ENCODE assay signal across 25 cellular contexts in genomic region chr9:21871256-21871975, GRCh38.
DNase-seq lines count a peak whose midpoint lies in the region; ATAC-seq, FAIRE-seq and TF ChIP-seq lines count a peak whose summit lies in the region.
"Had no signal": no experiment of that assay in that cellular context is flagged by ENCODE, and none has a peak within 500 bp of the region (broad histone marks: within the 10 kb centered on the region; RNA-seq: fewer than 3 reads in every experiment).

No MANE protein-coding gene starts in this region.

- H3K36me3 Mint-ChIP-seq in T-helper 1 cell treated with Interleukin-12 subunit alpha and Interleukin-12 subunit beta and Interleukin-4 antibody, amounts not matched to agents 30 μg/mL and 1 μg/mL, for 36 hours (ENCODE audit: low read depth): peaks cover 10% of the 10 kb centered on the region

- no peaks in the 10 kb centered on the region for H3K27me3 Mint-ChIP-seq in T-helper 1 cell treated with Interleukin-12 subunit alpha and Interleukin-12 subunit beta and Interleukin-4 antibody, amounts not matched to agents 30 μg/mL and 1 μg/mL, for 36 hours (ENCODE audit: low read depth)
- H3K27me3 Mint-ChIP-seq: CD8-positive, alpha-beta memory T cell had no signal

- no peak overlapping the region for H2AFZ ChIP-seq in endothelial cell of umbilical vein (ENCODE audit: low read depth, low read length)

- FAIRE-seq in RCC 7860 (lab: Jason Lieb, UNC): no peak
- peak; percentile 21 for FAIRE-seq in endothelial cell of umbilical vein (lab: Jason Lieb, UNC)
- FAIRE-seq: D721Med, H54, HTR-8/SVneo had no signal

- no peak overlapping the region for H3K4me3 ChIP-seq in endothelial cell of umbilical vein (replicated peaks in 1 of 3; ENCODE audit: insufficient read depth in 1 of 3, low read depth in 1 of 3, low read length in 3 of 3)
- H3K4me3 ChIP-seq: SK-N-MC had no signal

- peak overlapping the region; percentile 11 for H3K27ac Mint-ChIP-seq in T-helper 1 cell treated with Interleukin-12 subunit alpha and Interleukin-12 subunit beta and Interleukin-4 antibody, amounts not matched to agents 30 μg/mL and 1 μg/mL, for 36 hours

- H4K20me1 ChIP-seq in endothelial cell of umbilical vein (replicated peaks; ENCODE audit: control insufficient read depth, extremely low read depth, insufficient read depth, low read length): no peaks in the 10 kb centered on the region

- peaks cover 0 to 2% of the 10 kb centered on the region in 2 experiments for H3K36me3 ChIP-seq in endothelial cell of umbilical vein (ENCODE audit: control insufficient read depth in 2 of 2, extremely low read depth in 1 of 2, insufficient read depth in 2 of 2, low read length in 2 of 2)

- BruUV-seq in endothelial cell of umbilical vein (replicated peaks; lab: Mats Ljungman, UMichigan): TSS peak; percentile 81

- TF ChIP-seq CTCF in endothelial cell of umbilical vein (IDR thresholded peaks at IDR 0.05; ENCODE audit: extremely low read depth in 1 of 2, insufficient read depth in 1 of 2, low read depth in 1 of 2, low read length in 2 of 2): no peak

- H3K4me1 ChIP-seq in endothelial cell of umbilical vein (ENCODE audit: control insufficient read depth, extremely low read depth, insufficient read depth, low read length): peaks cover 45% of the 10 kb centered on the region

- POLR2A ChIA-PET in endothelial cell of umbilical vein (lab: Charles Lee): no interaction called here

- no peak overlapping the region for H3K9ac ChIP-seq in endothelial cell of umbilical vein (replicated peaks; ENCODE audit: extremely low read depth, insufficient read depth, low read length)

- ATAC-seq in HG03354 (IDR thresholded peaks at IDR 0.05; ENCODE audit: poor library complexity, severe bottlenecking, unreplicated experiment): no peak

- no peak for TF ChIP-seq POLR2A in endothelial cell of umbilical vein (IDR thresholded peaks at IDR 0.05; ENCODE audit: low read depth, low read length)

- no peak overlapping the region for H3K4me3 Mint-ChIP-seq in T-helper 1 cell treated with Interleukin-12 subunit alpha and Interleukin-12 subunit beta and Interleukin-4 antibody, amounts not matched to agents 30 μg/mL and 1 μg/mL, for 36 hours
- H3K4me3 Mint-ChIP-seq: CD8-positive, alpha-beta memory T cell had no signal

- no peaks in the 10 kb centered on the region for H3K4me1 Mint-ChIP-seq in T-helper 1 cell treated with Interleukin-12 subunit alpha and Interleukin-12 subunit beta and Interleukin-4 antibody, amounts not matched to agents 30 μg/mL and 1 μg/mL, for 36 hours (ENCODE audit: low read depth)

- CTCF ChIA-PET in endothelial cell of umbilical vein (lab: Charles Lee): interaction anchor here (1.1 to 1.5 kb wide), 3 partner anchors 30 to 95 kb away, joined by 3 read pairs; no protein-coding TSS in a partner anchor

- H3K79me2 ChIP-seq in endothelial cell of umbilical vein (ENCODE audit: control insufficient read depth, insufficient read depth, low read length): no peaks in the 10 kb centered on the region

- DNase-seq in T-helper 1 cell (no peak), RCC 7860 (ENCODE audit: low spot score) (peak; percentile 5), endothelial cell of umbilical vein (ENCODE audit: low read depth, low spot score) (peak; percentile 76), pulmonary artery endothelial cell (ENCODE audit: low read depth, low spot score) (peak; percentile 32), NCI-H2196 (lab: John Stamatoyannopoulos, UW; ENCODE audit: unreplicated experiment) (no peak)
- DNase-seq in stimulated activated CD4-positive, alpha-beta T cell treated with anti-CD3 and anti-CD28 coated beads, Interleukin-4, amount 100 ng/mL, for 24 hours: no peak
- DNase-seq: 8988T; AML-193; C1 segment of cervical spinal cord; CD8-positive, alpha-beta memory T cell; EL; KG1; NCI-H1105 treated with DMSO at 0.1 percent for 48 hours; NCI-H2029 treated with DMSO at 0.1 percent for 48 hours; NCI-H446 treated with DMSO at 0.1 percent for 48 hours; NCI-H526 treated with DMSO at 0.1 percent for 48 hours; OCI-M1; RPMI8226; SHP77 treated with DMSO at 0.1 percent for 48 hours had no signal

- intact Hi-C loops in endothelial cell of umbilical vein (cut with micrococcal nuclease): no loop called here

- no peaks in the 10 kb centered on the region for H3K27me3 ChIP-seq in endothelial cell of umbilical vein (ENCODE audit: control insufficient read depth in 2 of 2, insufficient read depth in 2 of 2, low read length in 2 of 2)

- H3K9me1 ChIP-seq in endothelial cell of umbilical vein (replicated peaks; ENCODE audit: control insufficient read depth, extremely low read depth, insufficient read depth, low read length): no peaks in the 10 kb centered on the region

- H3K9me3 ChIP-seq in endothelial cell of umbilical vein (replicated peaks; ENCODE audit: control insufficient read depth, insufficient read depth, low read length): no peaks in the 10 kb centered on the region

- no peak overlapping the region for H3K4me2 ChIP-seq in endothelial cell of umbilical vein (ENCODE audit: insufficient read depth, low read length)

- H3K27ac ChIP-seq in endothelial cell of umbilical vein (ENCODE audit: insufficient read depth, low read depth, low read length): peak overlapping the region; percentile 53
- H3K27ac ChIP-seq: SK-N-MC had no signal

- H3K9me3 Mint-ChIP-seq in T-helper 1 cell treated with Interleukin-12 subunit alpha and Interleukin-12 subunit beta and Interleukin-4 antibody, amounts not matched to agents 30 μg/mL and 1 μg/mL, for 36 hours: peaks cover 10% of the 10 kb centered on the region

- dilution Hi-C loops in endothelial cell of umbilical vein (cut with MboI; ENCODE audit: extremely low pct_ligation_motif_present, low sequenced_read_pairs): no loop called here

TF ChIP-seq in endothelial cell of umbilical vein, 7 proteins besides CTCF, POLR2A, EP300 and RAD21:
- peak; percentile 23 for TF ChIP-seq JUN (IDR thresholded peaks at IDR 0.05; ENCODE audit: borderline replicate concordance, insufficient read depth, insufficient read length, low read depth)
- no peak for TF ChIP-seq POLR2AphosphoS5 (IDR thresholded peaks at IDR 0.05; ENCODE audit: insufficient read depth, low read depth, low read length)

Comparison
In these comparisons a context has a peak if more than half of its experiments do, and no peak if none do; other contexts are left out.
1. DNase-seq: peak in RCC 7860 (single experiment), endothelial cell of umbilical vein (single experiment) and pulmonary artery endothelial cell (single experiment); none in T-helper 1 cell (0 of 5), stimulated activated CD4-positive, alpha-beta T cell treated with anti-CD3 and anti-CD28 coated beads, Interleukin-4, amount 100 ng/mL, for 24 hours (single experiment) and NCI-H2196 (single experiment).